In genomic region chr11:79525257-79525656, GRCh38 we compare ENCODE assay signal across 25 cellular contexts.
"Had no signal": no experiment of that assay in that cellular context is flagged by ENCODE, and none has a peak within 500 bp of the region (broad histone marks: within the 10 kb centered on the region; RNA-seq: fewer than 3 reads in every experiment).

No MANE protein-coding gene starts in this region.

- DNase-seq: activated CD4-positive, alpha-beta memory T cell treated with anti-CD3 and anti-CD28 coated beads for 36 hours; activated CD4-positive, alpha-beta T cell treated with anti-CD3 and anti-CD28 coated beads, Interleukin-2, amount 10 ng/mL, durations not matched to agents 7 days and 5 days; activated CD4-positive, CD25-positive, alpha-beta regulatory T cell; activated CD8-positive, alpha-beta memory T cell treated with anti-CD3 and anti-CD28 coated beads for 24 hours; activated effector memory CD4-positive, alpha-beta T cell treated with anti-CD3 and anti-CD28 coated beads, Interleukin-2, amount 50 U/mL, for 16 hours; activated naive CD4-positive, alpha-beta T cell treated with Interleukin-2 at 50 U/mL for 16 hours; activated naive CD8-positive, alpha-beta T cell treated with anti-CD3 and anti-CD28 coated beads, Interleukin-2, amount 50 U/mL, for 24 hours; activated T-cell treated with anti-CD3 and anti-CD28 coated beads, Interleukin-2, amount 50 U/mL, for 4 hours; amniotic stem cell; body of pancreas; MG63; MV-4-11; NCI-H1092 treated with DMSO at 0.1 percent for 48 hours; NCI-H1417 treated with DMSO at 0.1 percent for 48 hours; NCI-H1694; NCI-H2081; NCI-H2171 treated with DMSO at 0.1 percent for 48 hours; NCI-H446; NCI-H524; NCI-H748 treated with DMSO at 0.1 percent for 48 hours; RPMI8226; T-cell had no signal

- ATAC-seq: activated naive CD4-positive, alpha-beta T cell treated with anti-CD3 and anti-CD28 coated beads, Interleukin-2, amount 50 U/mL, for 72 hours; activated naive CD8-positive, alpha-beta T cell treated with anti-CD3 and anti-CD28 coated beads, Interleukin-2, amount 50 U/mL, for 24 hours; activated T-cell treated with anti-CD3 and anti-CD28 coated beads, Interleukin-2, amount 50 U/mL, for 4 hours; body of pancreas; Panc1; Right ventricle myocardium inferior; T-cell had no signal
